In the genomic region with DNA sequence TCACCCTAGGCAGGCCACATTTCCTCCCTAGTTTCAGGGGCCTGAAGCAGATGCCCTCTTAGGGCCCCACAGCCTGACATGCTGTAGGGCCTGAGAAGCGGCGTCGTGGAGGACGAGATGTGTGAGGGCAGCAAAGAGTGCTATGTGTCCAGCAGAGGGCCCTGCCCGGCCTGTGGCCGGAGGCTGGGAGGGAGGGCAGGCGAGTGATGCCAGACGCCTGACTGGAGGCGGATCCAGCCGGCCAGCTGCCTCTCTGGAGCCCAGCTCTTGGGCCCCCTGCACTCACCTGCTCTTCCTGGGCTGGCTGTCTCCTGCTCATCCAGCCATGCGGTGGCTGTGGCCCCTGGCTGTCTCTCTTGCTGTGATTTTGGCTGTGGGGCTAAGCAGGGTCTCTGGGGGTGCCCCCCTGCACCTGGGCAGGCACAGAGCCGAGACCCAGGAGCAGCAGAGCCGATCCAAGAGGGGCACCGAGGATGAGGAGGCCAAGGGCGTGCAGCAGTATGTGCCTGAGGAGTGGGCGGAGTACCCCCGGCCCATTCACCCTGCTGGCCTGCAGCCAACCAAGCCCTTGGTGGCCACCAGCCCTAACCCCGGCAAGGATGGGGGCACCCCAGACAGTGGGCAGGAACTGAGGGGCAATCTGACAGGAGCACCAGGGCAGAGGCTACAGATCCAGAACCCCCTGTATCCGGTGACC, we compare ENCODE assay signal across 8 cellular contexts. TPM values are rescaled to one million over a fixed set of nuclear protein-coding genes. Genes with fewer than 3 reads are reported as not detected.
A peak's percentile ranks its signal among the peaks of the same experiment; 100 is the strongest.
DNase-seq lines count a peak whose midpoint lies in the region; ATAC-seq, FAIRE-seq and TF ChIP-seq lines count a peak whose summit lies in the region.

A gene with protein sequence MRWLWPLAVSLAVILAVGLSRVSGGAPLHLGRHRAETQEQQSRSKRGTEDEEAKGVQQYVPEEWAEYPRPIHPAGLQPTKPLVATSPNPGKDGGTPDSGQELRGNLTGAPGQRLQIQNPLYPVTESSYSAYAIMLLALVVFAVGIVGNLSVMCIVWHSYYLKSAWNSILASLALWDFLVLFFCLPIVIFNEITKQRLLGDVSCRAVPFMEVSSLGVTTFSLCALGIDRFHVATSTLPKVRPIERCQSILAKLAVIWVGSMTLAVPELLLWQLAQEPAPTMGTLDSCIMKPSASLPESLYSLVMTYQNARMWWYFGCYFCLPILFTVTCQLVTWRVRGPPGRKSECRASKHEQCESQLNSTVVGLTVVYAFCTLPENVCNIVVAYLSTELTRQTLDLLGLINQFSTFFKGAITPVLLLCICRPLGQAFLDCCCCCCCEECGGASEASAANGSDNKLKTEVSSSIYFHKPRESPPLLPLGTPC (plus strand): TSS at position 279 of the 697 bp plus-strand sequence. CDS start 47 bp downstream, at position 326.

- POLR2A ChIA-PET in HEK293T (lab: Yijun Ruan, JAX), result no interaction called here

- H3K4me2 ChIP-seq in DND-41 (ENCODE audit: insufficient read depth, low read length), result no peak within 1 kb of the TSS
- H3K4me2 ChIP-seq in parathyroid adenoma (ENCODE audit: low read length), result no peak within 1 kb of the TSS

- TF ChIP-seq POLR2A in gastroesophageal sphincter (IDR thresholded peaks at IDR 0.05), result no peak

- peaks cover 8% of the 10 kb centered on the region for H3K27me3 ChIP-seq in DND-41 (ENCODE audit: insufficient read depth, low read length, poor library complexity)
- H3K27me3 ChIP-seq in SJCRH30, result peaks cover 8% of the 10 kb centered on the region
- no peaks in the 10 kb centered on the region for H3K27me3 ChIP-seq in gastroesophageal sphincter
- no peaks in the 10 kb centered on the region for H3K27me3 ChIP-seq in parathyroid adenoma (ENCODE audit: control insufficient read depth, insufficient read depth, low read length)

- no peak within 1 kb of the TSS for H3K4me3 ChIP-seq in DND-41 (ENCODE audit: low read depth in 1 of 2, low read length in 2 of 2)
- no peak within 1 kb of the TSS for H3K4me3 ChIP-seq in SJCRH30
- no peak within 1 kb of the TSS for H3K4me3 ChIP-seq in gastroesophageal sphincter
- no peak within 1 kb of the TSS for H3K4me3 ChIP-seq in parathyroid adenoma (ENCODE audit: low read depth, low read length)

- no peak for TF ChIP-seq CTCF in DND-41 (IDR thresholded peaks at IDR 0.05; ENCODE audit: borderline replicate concordance, extremely low read depth, low read length, poor library complexity, severe bottlenecking)
- peak in 3 of 4 experiments; percentile 58 to 71 (median 66) for TF ChIP-seq CTCF in gastroesophageal sphincter (IDR thresholded peaks at IDR 0.05)
- peak; percentile 46 for TF ChIP-seq CTCF in parathyroid adenoma (IDR thresholded peaks at IDR 0.05)

- FAIRE-seq in GM19239 (lab: Jason Lieb, UNC), result no peak

- no peak for ATAC-seq in DND-41 (ENCODE audit: insufficient read depth, low read depth)
- ATAC-seq in gastroesophageal sphincter, result peak; percentile 74

- CTCF ChIA-PET in HEK293T (lab: Yijun Ruan, JAX), result interaction anchor here (0.6 to 1.3 kb wide), 2 partner anchors 13 to 32 kb away, joined by 3 read pairs; no protein-coding TSS in a partner anchor

- H3K79me2 ChIP-seq in DND-41 (ENCODE audit: insufficient read depth, low read length) (no peaks in the 10 kb centered on the region), parathyroid adenoma (no peaks in the 10 kb centered on the region)

- H3K4me1 ChIP-seq in DND-41 (ENCODE audit: insufficient read depth, low read length), result no peaks in the 10 kb centered on the region
- no peaks in the 10 kb centered on the region for H3K4me1 ChIP-seq in SJCRH30
- peaks cover 0 to 10% (median 0%) of the 10 kb centered on the region in 3 donors for H3K4me1 ChIP-seq in gastroesophageal sphincter
- no peaks in the 10 kb centered on the region for H3K4me1 ChIP-seq in parathyroid adenoma

- no peaks in the 10 kb centered on the region for H3K9me3 ChIP-seq in DND-41 (ENCODE audit: insufficient read depth, low read length, severe bottlenecking)
- H3K9me3 ChIP-seq in SJCRH30 (replicated peaks), result no peaks in the 10 kb centered on the region
- H3K9me3 ChIP-seq in gastroesophageal sphincter, result no peaks in the 10 kb centered on the region
- no peaks in the 10 kb centered on the region for H3K9me3 ChIP-seq in parathyroid adenoma (ENCODE audit: control insufficient read depth, low read length)

- 0 out of 2 replicates have a peak, but pooled peaks cover 3% of the 10 kb centered on the region for H4K20me1 ChIP-seq in DND-41 (ENCODE audit: insufficient read depth, low read length)

- DNase-seq in DND-41 (no peak), SJCRH30 (peak; percentile 66 to 67), GM19239 (ENCODE audit: insufficient read length, low spot score) (no peak), cortex of kidney (lab: John Stamatoyannopoulos, UW) (no peak), NCI-H1436 treated with DMSO at 0.1 percent for 48 hours (lab: John Stamatoyannopoulos, UW) (no peak), HEK293T (ENCODE audit: extremely low spot score) (no peak)

- 0 out of 2 replicates have a peak within 1 kb of the TSS, but pooled peaks have one; percentile 33 for H2AFZ ChIP-seq in DND-41 (ENCODE audit: low read depth, low read length)
- no peak within 1 kb of the TSS for H2AFZ ChIP-seq in parathyroid adenoma

- H3K36me3 ChIP-seq in DND-41 (ENCODE audit: insufficient read depth, low read length) (no peaks in the 10 kb centered on the region), SJCRH30 (no peaks in the 10 kb centered on the region), gastroesophageal sphincter (no peaks in the 10 kb centered on the region), parathyroid adenoma (ENCODE audit: control insufficient read depth, insufficient read depth, low read length) (no peaks in the 10 kb centered on the region)

- H3K9ac ChIP-seq in DND-41 (ENCODE audit: low read depth, low read length) (no peak within 1 kb of the TSS), parathyroid adenoma (no peak within 1 kb of the TSS)

- TF ChIP-seq EP300 in gastroesophageal sphincter (IDR thresholded peaks at IDR 0.05), result no peak

- WGBS in gastroesophageal sphincter (ENCODE audit: low coverage in 1 of 2), 2 donors, result no CpG with 5 or more reads among the region's 19 CpGs

- no peak within 1 kb of the TSS for H3K27ac ChIP-seq in DND-41 (ENCODE audit: low read length)
- H3K27ac ChIP-seq in SJCRH30, result no peak within 1 kb of the TSS
- H3K27ac ChIP-seq in gastroesophageal sphincter, result peak within 1 kb of the TSS in 1 of 4 donors; percentile 17
- H3K27ac ChIP-seq in parathyroid adenoma, result no peak within 1 kb of the TSS

TF ChIP-seq in HEK293T, 16 proteins besides CTCF, POLR2A, EP300 and RAD21:
- TF ChIP-seq ELF4 (IDR thresholded peaks at IDR 0.05) (no peak), FOXA1 (IDR thresholded peaks at IDR 0.05) (no peak)

RNA-seq across cellular contexts. Expression of the gene that starts here (rescaled TPM):
- 0.02 TPM in 1 of 2 replicates, not detected in the other for total RNA-seq in SJCRH30 (2014; rRNA removed; shearing (Covaris generic))
- under 1 TPM; 0.16 to 0.39 (median 0.27) TPM for total RNA-seq in gastroesophageal sphincter

Comparison
In these comparisons a context has a peak if more than half of its experiments do, and no peak if none do; other contexts are left out.
1. Peak in DNase-seq in SJCRH30; RNA of the gene not detected or under 1 TPM.
2. Peak in ATAC-seq in gastroesophageal sphincter; RNA of the gene not detected or under 1 TPM.